14 cellular contexts compared by ENCODE assay signal in genomic region chr12:48037267-48037915, GRCh38. TPM values are rescaled to one million over a fixed set of nuclear protein-coding genes. Genes with fewer than 3 reads are reported as not detected.
DNase-seq lines count a peak whose midpoint lies in the region; ATAC-seq and TF ChIP-seq lines count a peak whose summit lies in the region.
"Had no signal": no experiment of that assay in that cellular context is flagged by ENCODE, and none has a peak within 500 bp of the region (broad histone marks: within the 10 kb centered on the region; RNA-seq: fewer than 3 reads in every experiment).

No MANE protein-coding gene starts in this region.

- H3K36me3 Mint-ChIP-seq in GM23338 (ENCODE audit: low read depth) (no peaks in the 10 kb centered on the region), activated B cell treated with CpG ODN at 0.5 μM for 24 hours (ENCODE audit: low read depth) (no peaks in the 10 kb centered on the region), osteocyte (ENCODE audit: unreplicated experiment) (no peaks in the 10 kb centered on the region), natural killer cell (no peaks in the 10 kb centered on the region), T-cell (peaks cover 4% of the 10 kb centered on the region)
- H3K36me3 Mint-ChIP-seq: CD8-positive, alpha-beta T cell; stimulated activated memory B cell treated with anti-CD40 and anti-IgM and Interleukin-4, amounts not matched to agents 10 μg/mL and 1 μg/mL and 100 μg/mL, for 72 hours had no signal

- peak; percentile 98 for DNase-seq in GM23338 (ENCODE audit: low spot score)
- no peak for DNase-seq in activated B cell treated with CpG ODN at 0.5 μM for 24 hours
- peak; percentile 89 for DNase-seq in iPS DF 6.9 (ENCODE audit: low read depth, low spot score)
- peak; percentile 85 for DNase-seq in osteocyte (ENCODE audit: extremely low spot score, unreplicated experiment)
- no peak for DNase-seq in natural killer cell
- DNase-seq in T-cell, result no peak
- no peak for DNase-seq in psoas muscle
- DNase-seq: caudate nucleus; CD8-positive, alpha-beta T cell; NCI-H1092; NCI-H82; T-helper 2 cell had no signal

- peaks cover 60% of the 10 kb centered on the region for H3K27me3 ChIP-seq in GM23338 (ENCODE audit: insufficient read depth)
- H3K27me3 ChIP-seq in iPS DF 6.9 (ENCODE audit: control insufficient read depth, insufficient read depth, low read length), result peaks cover 8% of the 10 kb centered on the region; the same call in 1 of the 2 replicates
- no peaks in the 10 kb centered on the region for H3K27me3 ChIP-seq in psoas muscle (ENCODE audit: insufficient read depth in 3 of 3, low read length in 2 of 3)

- H3K9me3 Mint-ChIP-seq in GM23338, result no peaks in the 10 kb centered on the region
- H3K9me3 Mint-ChIP-seq in activated B cell treated with CpG ODN at 0.5 μM for 24 hours, result no peaks in the 10 kb centered on the region
- H3K9me3 Mint-ChIP-seq in osteocyte (ENCODE audit: unreplicated experiment), result no peaks in the 10 kb centered on the region
- H3K9me3 Mint-ChIP-seq in natural killer cell, result no peaks in the 10 kb centered on the region
- H3K9me3 Mint-ChIP-seq in T-cell, result no peaks in the 10 kb centered on the region
- H3K9me3 Mint-ChIP-seq: CD8-positive, alpha-beta T cell; stimulated activated memory B cell treated with anti-CD40 and anti-IgM and Interleukin-4, amounts not matched to agents 10 μg/mL and 1 μg/mL and 100 μg/mL, for 72 hours had no signal

- H3K9me3 ChIP-seq in iPS DF 6.9 (ENCODE audit: control insufficient read depth, insufficient read depth, low read length) (no peaks in the 10 kb centered on the region), psoas muscle (no peaks in the 10 kb centered on the region)

- H3K4me3 Mint-ChIP-seq in GM23338 (peak overlapping the region; percentile 39), activated B cell treated with CpG ODN at 0.5 μM for 24 hours (no peak overlapping the region), osteocyte (ENCODE audit: unreplicated experiment) (peak overlapping the region; percentile 49), natural killer cell (no peak overlapping the region), T-cell (no peak overlapping the region)
- H3K4me3 Mint-ChIP-seq: CD8-positive, alpha-beta T cell; stimulated activated memory B cell treated with anti-CD40 and anti-IgM and Interleukin-4, amounts not matched to agents 10 μg/mL and 1 μg/mL and 100 μg/mL, for 72 hours had no signal

- WGBS in iPS DF 6.9 (ENCODE audit: insufficient coverage, insufficient read length), result no CpG with 5 or more reads among the region's 9 CpGs
- 34 to 42% (median 36%) methylated on average over 7 to 9 of the region's 9 CpGs for WGBS in psoas muscle, 3 donors

- peaks cover 19% of the 10 kb centered on the region for H3K4me1 ChIP-seq in GM23338 (ENCODE audit: insufficient read depth)
- H3K4me1 ChIP-seq in iPS DF 6.9 (ENCODE audit: control insufficient read depth, insufficient read depth, low read length), result peaks cover 15% of the 10 kb centered on the region
- no peaks in the 10 kb centered on the region for H3K4me1 ChIP-seq in psoas muscle

- H3K27me3 Mint-ChIP-seq in GM23338 (ENCODE audit: insufficient read depth, low read depth, poor library complexity), result peaks cover 40% of the 10 kb centered on the region
- H3K27me3 Mint-ChIP-seq in activated B cell treated with CpG ODN at 0.5 μM for 24 hours, result no peaks in the 10 kb centered on the region
- H3K27me3 Mint-ChIP-seq in osteocyte (ENCODE audit: unreplicated experiment), result no peaks in the 10 kb centered on the region
- H3K27me3 Mint-ChIP-seq in natural killer cell (ENCODE audit: low read depth in 2 of 2), result no peaks in the 10 kb centered on the region
- H3K27me3 Mint-ChIP-seq in T-cell, result peaks cover 0 to 2% of the 10 kb centered on the region in 2 donors
- H3K27me3 Mint-ChIP-seq: stimulated activated memory B cell treated with anti-CD40 and anti-IgM and Interleukin-4, amounts not matched to agents 10 μg/mL and 1 μg/mL and 100 μg/mL, for 72 hours had no signal

- peaks cover 41% of the 10 kb centered on the region for H3K4me1 Mint-ChIP-seq in GM23338
- peaks cover 20% of the 10 kb centered on the region for H3K4me1 Mint-ChIP-seq in activated B cell treated with CpG ODN at 0.5 μM for 24 hours
- peaks cover 15% of the 10 kb centered on the region for H3K4me1 Mint-ChIP-seq in osteocyte (ENCODE audit: unreplicated experiment)
- peaks cover 9 to 14% of the 10 kb centered on the region in 2 donors for H3K4me1 Mint-ChIP-seq in natural killer cell
- peaks cover 5 to 12% (median 6%) of the 10 kb centered on the region in 3 donors for H3K4me1 Mint-ChIP-seq in T-cell

- H2AFZ ChIP-seq in GM23338, result peak overlapping the region; percentile 76

- H3K79me2 ChIP-seq in GM23338 (replicated peaks; ENCODE audit: insufficient read depth), result no peaks in the 10 kb centered on the region

- no peaks in the 10 kb centered on the region for H3F3A ChIP-seq in GM23338 (replicated peaks; ENCODE audit: low read depth)

- POLR2A ChIA-PET in activated B cell treated with CpG ODN at 0.5 μM for 24 hours (lab: Charles Lee) (no interaction called here), T-cell (lab: Charles Lee) (no interaction called here)

- peaks cover 19% of the 10 kb centered on the region for H3K9me2 ChIP-seq in GM23338 (ENCODE audit: insufficient read depth)

- peak overlapping the region; percentile 72 for H3K4me2 ChIP-seq in GM23338

- intact Hi-C loops in activated B cell treated with CpG ODN at 0.5 μM for 24 hours (cut with micrococcal nuclease) (no loop called here), natural killer cell (cut with micrococcal nuclease) (no loop called here), psoas muscle (cut with DNase I) (no loop called here)

- H3K36me3 ChIP-seq in GM23338 (ENCODE audit: insufficient read depth) (no peaks in the 10 kb centered on the region), iPS DF 6.9 (ENCODE audit: control insufficient read depth, insufficient read depth, low read length) (no peaks in the 10 kb centered on the region), psoas muscle (ENCODE audit: insufficient read depth in 1 of 2, low read depth in 1 of 2) (no peaks in the 10 kb centered on the region)

- H3K27ac Mint-ChIP-seq in GM23338, result peak overlapping the region; percentile 37
- peak overlapping the region; percentile 22 for H3K27ac Mint-ChIP-seq in activated B cell treated with CpG ODN at 0.5 μM for 24 hours
- peak overlapping the region; percentile 69 for H3K27ac Mint-ChIP-seq in osteocyte (ENCODE audit: unreplicated experiment)
- peak overlapping the region in 1 of 2 donors; percentile 3 for H3K27ac Mint-ChIP-seq in natural killer cell
- H3K27ac Mint-ChIP-seq in T-cell, result no peak overlapping the region
- H3K27ac Mint-ChIP-seq: CD8-positive, alpha-beta T cell; stimulated activated memory B cell treated with anti-CD40 and anti-IgM and Interleukin-4, amounts not matched to agents 10 μg/mL and 1 μg/mL and 100 μg/mL, for 72 hours had no signal

- H3K4me3 ChIP-seq in GM23338 (peak overlapping the region; percentile 39), iPS DF 6.9 (ENCODE audit: low read length) (no peak overlapping the region), psoas muscle (no peak overlapping the region)

- TF ChIP-seq CTCF in GM23338 (conservative IDR thresholded peaks at IDR 0.05; ENCODE audit: low read depth in 2 of 2) (no peak), activated B cell treated with CpG ODN at 0.5 μM for 24 hours (IDR thresholded peaks at IDR 0.05) (no peak), osteocyte (IDR thresholded peaks at IDR 0.05) (no peak), natural killer cell (IDR thresholded peaks at IDR 0.05) (no peak), psoas muscle (IDR thresholded peaks at IDR 0.05) (no peak)

- peak; percentile 99 for ATAC-seq in GM23338
- no peak for ATAC-seq in activated B cell treated with CpG ODN at 0.5 μM for 24 hours (ENCODE audit: low read depth)
- no peak for ATAC-seq in natural killer cell
- ATAC-seq in T-cell (replicated peaks in 1 of 4), result no peak
- no peak for ATAC-seq in psoas muscle
- no peak for ATAC-seq in GM21528 (IDR thresholded peaks at IDR 0.05; ENCODE audit: low FRiP score, unreplicated experiment)
- ATAC-seq: CD8-positive, alpha-beta T cell; stimulated activated memory B cell treated with anti-CD40 and anti-IgM and Interleukin-4, amounts not matched to agents 10 μg/mL and 1 μg/mL and 100 μg/mL, for 72 hours had no signal

- peak overlapping the region; percentile 24 for H3K27ac ChIP-seq in GM23338 (ENCODE audit: low read depth)
- no peak overlapping the region for H3K27ac ChIP-seq in iPS DF 6.9 (ENCODE audit: low read length)
- no peak overlapping the region for H3K27ac ChIP-seq in psoas muscle

- no peaks in the 10 kb centered on the region for H4K20me1 ChIP-seq in GM23338 (replicated peaks; ENCODE audit: insufficient read depth)

- CTCF ChIA-PET in activated B cell treated with CpG ODN at 0.5 μM for 24 hours (lab: Charles Lee) (no interaction called here), T-cell (lab: Charles Lee) (no interaction called here)

TF ChIP-seq in GM23338, 12 proteins besides CTCF, POLR2A, EP300 and RAD21 (continues in another document):
- no peak for TF ChIP-seq EZH2phosphoT487 (IDR thresholded peaks at IDR 0.05; ENCODE audit: unreplicated experiment)
- TF ChIP-seq POLR2AphosphoS5 (IDR thresholded peaks at IDR 0.05; ENCODE audit: low read depth), result peak; percentile 31; the same call in 1 of the 2 replicates

RNA-seq across cellular contexts. Expression of gene COL2A1, which starts 33.1 kb away (rescaled TPM):
- total RNA-seq in GM23338 (2014; rRNA removed; shearing (Covaris generic)), result 24.6 and 31.8 TPM in 2 replicates
- polyA plus RNA-seq in GM23338 (2016; fragmentation: Nextera tagmentation; extraction: Ambion mirVana), result 5.9 and 7.0 TPM in 2 replicates
- total RNA-seq in activated B cell treated with CpG ODN at 0.5 μM for 24 hours, result not detected in 2 replicates
- 0.70 and 2.0 TPM in 2 replicates for total RNA-seq in osteocyte
- not detected for total RNA-seq in natural killer cell
- not detected for total RNA-seq in T-cell
- total RNA-seq in psoas muscle, result under 1 TPM in 1 of 4 donors, not detected in 3; 0.06 TPM
- under 1 TPM in 2 of 3 donors, not detected in 1; 0.07 to 0.41 TPM for polyA plus RNA-seq in psoas muscle
- total RNA-seq: CD8-positive, alpha-beta T cell had no signal

Comparison
In these comparisons a context has a peak if more than half of its experiments do, and no peak if none do; other contexts are left out.
1. DNase-seq: peak in GM23338 (single experiment), iPS DF 6.9 (single experiment) and osteocyte (single experiment); none in activated B cell treated with CpG ODN at 0.5 μM for 24 hours (single experiment), natural killer cell (single experiment), T-cell (0 of 34) and psoas muscle (0 of 2).
2. H3K27ac Mint-ChIP-seq: peak in GM23338 (single experiment), activated B cell treated with CpG ODN at 0.5 μM for 24 hours (single experiment) and osteocyte (single experiment); none in T-cell (0 of 2).
3. H3K4me3 Mint-ChIP-seq: peak in GM23338 (single experiment) and osteocyte (single experiment); none in activated B cell treated with CpG ODN at 0.5 μM for 24 hours (single experiment), natural killer cell (single experiment) and T-cell (0 of 3).